In genomic region chr2:120251863-120252206, GRCh38 we compare ENCODE assay signal across 8 cellular contexts. TPM values are rescaled to one million over a fixed set of nuclear protein-coding genes. Genes with fewer than 3 reads are reported as not detected.
DNase-seq lines count a peak whose midpoint lies in the region; ATAC-seq and TF ChIP-seq lines count a peak whose summit lies in the region.

No MANE protein-coding gene starts in this region.

- H3K4me3 ChIP-seq in A673 (ENCODE audit: low read depth, low read length, poor library complexity, severe bottlenecking) = peak overlapping the region; percentile 78
- peak overlapping the region; percentile 91 for H3K4me3 ChIP-seq in HUES6 (ENCODE audit: low read depth, low read length)
- peak overlapping the region; percentile 85 for H3K4me3 ChIP-seq in mononuclear cell (ENCODE audit: low read length)

- H3K4me1 Mint-ChIP-seq in MCF 10A (ENCODE audit: insufficient read depth, unreplicated experiment) = peaks cover 40% of the 10 kb centered on the region

- no peaks in the 10 kb centered on the region for H3K36me3 Mint-ChIP-seq in MCF 10A (ENCODE audit: insufficient read depth, unreplicated experiment)

- BruUV-seq in A673 (replicated peaks; lab: Mats Ljungman, UMichigan) (no TSS peak), MCF 10A (replicated peaks; lab: Mats Ljungman, UMichigan) (no TSS peak)

- H3K27ac ChIP-seq in A673 (ENCODE audit: low read depth, low read length, poor library complexity, severe bottlenecking) (no peak overlapping the region), HUES6 (ENCODE audit: low read depth, low read length) (no peak overlapping the region)

- H3K27me3 ChIP-seq in A673 (replicated peaks; ENCODE audit: insufficient read depth, low read depth, low read length, poor library complexity) (no peaks in the 10 kb centered on the region), HUES6 (ENCODE audit: control insufficient read depth, insufficient read depth, low read length) (peaks cover 49% of the 10 kb centered on the region), mononuclear cell (ENCODE audit: insufficient read depth, low read length) (no peaks in the 10 kb centered on the region)

- peak overlapping the region; percentile 88 for H3K27ac Mint-ChIP-seq in MCF 10A (ENCODE audit: low read depth, unreplicated experiment)

- TF ChIP-seq CTCF in A673 (conservative IDR thresholded peaks at IDR 0.05; ENCODE audit: low read depth, low read length) = no peak
- no peak for TF ChIP-seq CTCF in MCF 10A (IDR thresholded peaks at IDR 0.05; ENCODE audit: unreplicated experiment)
- TF ChIP-seq CTCF in GM13976 (IDR thresholded peaks at IDR 0.05; ENCODE audit: borderline replicate concordance, control extremely low read depth, extremely low read depth, insufficient read depth, missing control alignments) = no peak

- H3K9me3 Mint-ChIP-seq in MCF 10A (ENCODE audit: unreplicated experiment) = no peaks in the 10 kb centered on the region

- intact Hi-C loops in A673 (cut with micrococcal nuclease; ENCODE audit: unreplicated experiment) (loop anchor here (2.0 kb wide), 1 partner anchor 61 kb away; no protein-coding TSS in a partner anchor), MCF 10A (cut with micrococcal nuclease) (loop anchor here (2.0 kb wide), 2 partner anchors 35 to 221 kb away; no protein-coding TSS in a partner anchor)

- peak overlapping the region; percentile 96 for H3K4me3 Mint-ChIP-seq in MCF 10A (ENCODE audit: unreplicated experiment)

- peaks cover 30% of the 10 kb centered on the region for H3K27me3 Mint-ChIP-seq in MCF 10A (ENCODE audit: insufficient read depth, unreplicated experiment)

- no peak for DNase-seq in A673 (ENCODE audit: low spot score)
- DNase-seq in MCF 10A (ENCODE audit: unreplicated experiment) = no peak
- DNase-seq in H4 (ENCODE audit: low spot score) = no peak
- no peak for DNase-seq in GM13976 (ENCODE audit: low spot score)
- no peak for DNase-seq in COLO668 (lab: John Stamatoyannopoulos, UW; ENCODE audit: unreplicated experiment)

- CTCF ChIA-PET in A673 (lab: Charles Lee) = interaction anchor here (0.6 kb wide), 1 partner anchor 484 kb away, joined by 3 read pairs; the partner anchor contains the start of gene GLI2
- CTCF ChIA-PET in MCF 10A (lab: Yijun Ruan, JAX) = interaction anchor here (0.6 to 3.4 kb wide), 10 partner anchors 10 to 719 kb away, joined by 3 to 9 read pairs (median 3); no protein-coding TSS in a partner anchor

- in situ Hi-C loops in GM13976 (cut with MboI; ENCODE audit: low sequenced_read_pairs, unreplicated experiment) = no loop called here

- POLR2A ChIA-PET in A673 (lab: Charles Lee; ENCODE audit: low non-redundant PET) = interaction anchor here (0.5 kb wide), 1 partner anchor 409 kb away, joined by 4 read pairs; no protein-coding TSS in a partner anchor
- POLR2A ChIA-PET in MCF 10A (lab: Yijun Ruan, JAX) = interaction anchor here (0.6 to 3.4 kb wide), 14 partner anchors 9 to 1049 kb away, joined by 3 to 18 read pairs (median 3); no protein-coding TSS in a partner anchor

- peak overlapping the region; percentile 0 for H3K9ac ChIP-seq in HUES6 (ENCODE audit: low read length)

- H3K4me1 ChIP-seq in A673 (ENCODE audit: insufficient read depth, low read length, poor library complexity, severe bottlenecking) = peaks cover 10% of the 10 kb centered on the region
- H3K4me1 ChIP-seq in HUES6 (ENCODE audit: control insufficient read depth, insufficient read depth, low read length) = peaks cover 17% of the 10 kb centered on the region
- H3K4me1 ChIP-seq in mononuclear cell (ENCODE audit: insufficient read depth, low read length) = peaks cover 47% of the 10 kb centered on the region

- ATAC-seq in HG02885 (IDR thresholded peaks at IDR 0.05; ENCODE audit: poor library complexity, unreplicated experiment) = no peak

- no peaks in the 10 kb centered on the region for H3K36me3 ChIP-seq in A673 (ENCODE audit: insufficient read depth, low read length, poor library complexity, severe bottlenecking)
- H3K36me3 ChIP-seq in HUES6 (ENCODE audit: control insufficient read depth, insufficient read depth, low read length) = no peaks in the 10 kb centered on the region

- no peaks in the 10 kb centered on the region for H3K9me3 ChIP-seq in A673 (ENCODE audit: low read depth, low read length, poor library complexity, severe bottlenecking)
- H3K9me3 ChIP-seq in HUES6 (ENCODE audit: control insufficient read depth, insufficient read depth, low read depth, low read length) = no peaks in the 10 kb centered on the region
- H3K9me3 ChIP-seq in mononuclear cell (ENCODE audit: low read depth, low read length) = no peaks in the 10 kb centered on the region

RNA-seq across cellular contexts. Expression of gene RALB, which starts 0.8 kb away (rescaled TPM):
- total RNA-seq in A673 (2021) (47.0 and 52.1 TPM in 2 replicates), MCF 10A (2022) (37.4 and 46.5 TPM in 2 replicates), mononuclear cell (22.1 TPM)
- total RNA-seq in H4 (2014; rRNA removed; shearing (Covaris generic)) = 31.8 and 34.4 TPM in 2 replicates

RNA-seq across cellular contexts. Expression of gene TMEM185B, which starts 28.6 kb away (rescaled TPM):
- total RNA-seq in A673 (2021) (28.6 and 34.5 TPM in 2 replicates), MCF 10A (2022) (40.9 and 45.0 TPM in 2 replicates), mononuclear cell (17.5 TPM)
- 24.7 and 39.3 TPM in 2 replicates for total RNA-seq in H4 (2014; rRNA removed; shearing (Covaris generic))
